In the genomic region with DNA sequence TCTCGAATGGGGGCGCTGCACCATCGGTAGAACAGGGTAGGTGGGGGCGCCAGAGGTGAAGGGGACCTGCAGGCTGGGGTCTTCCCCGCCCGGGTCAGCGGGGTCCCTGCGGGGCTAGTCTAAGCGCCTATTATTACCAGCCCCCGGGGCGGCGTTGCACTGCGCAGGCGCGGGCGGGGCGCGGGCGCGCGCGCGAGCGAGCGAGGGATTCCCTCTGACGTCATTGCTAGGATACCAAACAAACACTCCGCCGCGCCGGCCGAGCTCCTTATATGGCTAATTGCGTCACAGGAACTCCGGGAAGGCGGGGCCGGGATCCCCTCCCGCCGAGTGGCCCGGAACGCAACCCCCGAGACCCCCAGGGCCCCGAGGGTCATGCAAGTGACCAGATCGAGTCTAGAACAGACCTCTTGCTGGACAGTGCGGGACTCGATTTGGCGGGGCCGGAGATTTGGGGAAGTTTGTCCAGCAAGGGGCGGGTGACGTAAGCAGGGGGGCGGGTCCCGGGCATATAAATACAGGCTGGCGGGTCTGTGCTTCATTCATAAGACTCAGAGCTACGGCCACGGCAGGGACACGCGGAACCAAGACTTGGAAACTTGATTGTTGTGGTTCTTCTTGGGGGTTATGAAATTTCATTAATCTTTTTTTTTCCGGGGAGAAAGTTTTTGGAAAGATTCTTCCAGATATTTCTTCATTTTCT, we compare ENCODE assay signal across 8 cellular contexts. TPM values are rescaled to one million over a fixed set of nuclear protein-coding genes. Genes with fewer than 3 reads are reported as not detected.
DNase-seq lines count a peak whose midpoint lies in the region; ATAC-seq and TF ChIP-seq lines count a peak whose summit lies in the region.

A gene (plus strand): TSS at position 541 of the 703 bp plus-strand sequence. CDS start 591 bp downstream, outside the sequence.

- BruUV-seq in mammary epithelial cell (replicated peaks; lab: Mats Ljungman, UMichigan), result no TSS peak

- H2AFZ ChIP-seq in mammary epithelial cell (ENCODE audit: low read depth, low read length), result peak within 1 kb of the TSS; percentile 90

- DNase-seq in NCI-H524 (lab: John Stamatoyannopoulos, UW) (peak; percentile 73 to 87), NCI-H524 treated with DMSO at 0.1 percent for 48 hours (lab: John Stamatoyannopoulos, UW) (no peak), NCI-H2171 (lab: John Stamatoyannopoulos, UW) (peak; percentile 98), WTC11 (ENCODE audit: low spot score) (peak; percentile 93), mammary epithelial cell (peak; percentile 88), immature natural killer cell (peak; percentile 98), smooth muscle cell of the brain vasculature (ENCODE audit: low read depth, low spot score) (peak; percentile 81)

- POLR2A ChIA-PET in WTC11 (lab: Charles Lee), result interaction anchor here (0.7 to 2.6 kb wide), 7 partner anchors 11 to 225 kb away, joined by 3 to 12 read pairs (median 4); a partner anchor contains a TSS

- H3K4me1 Mint-ChIP-seq in WTC11, result peaks cover 19% of the 10 kb centered on the region
- peaks cover 34 to 36% of the 10 kb centered on the region in 2 donors for H3K4me1 Mint-ChIP-seq in immature natural killer cell

- H3K79me2 ChIP-seq in mammary epithelial cell (ENCODE audit: insufficient read depth, low read length), result no peaks in the 10 kb centered on the region

- H3K36me3 ChIP-seq in mammary epithelial cell (ENCODE audit: insufficient read depth, low read length), result no peaks in the 10 kb centered on the region

- CTCF ChIA-PET in WTC11 (lab: Charles Lee), result interaction anchor here (0.9 to 5.0 kb wide), 20 partner anchors 8 to 303 kb away, joined by 3 to 105 read pairs (median 4); a partner anchor contains a TSS
- CTCF ChIA-PET in mammary epithelial cell (lab: Charles Lee; ENCODE audit: low non-redundant PET), result interaction anchor here (0.5 to 1.1 kb wide), 4 partner anchors 18 to 44 kb away, joined by 3 to 14 read pairs (median 4); no protein-coding TSS in a partner anchor

- H3K9ac ChIP-seq in mammary epithelial cell (ENCODE audit: insufficient read depth, low read length), result peak within 1 kb of the TSS; percentile 93

- peak within 1 kb of the TSS; percentile 89 for H3K4me2 ChIP-seq in mammary epithelial cell (ENCODE audit: insufficient read depth, low read depth, low read length)

- no peaks in the 10 kb centered on the region for H3K36me3 Mint-ChIP-seq in WTC11
- peaks cover 0 to 6% (median 0%) of the 10 kb centered on the region in 3 donors for H3K36me3 Mint-ChIP-seq in immature natural killer cell

- H3K4me3 ChIP-seq in mammary epithelial cell (replicated peaks in 1 of 3; ENCODE audit: insufficient read depth in 1 of 3, low read depth in 2 of 3, low read length in 3 of 3), result peak within 1 kb of the TSS; percentile 61 to 96 (median 62)

- H3K4me3 Mint-ChIP-seq in WTC11, result peak within 1 kb of the TSS; percentile 87
- H3K4me3 Mint-ChIP-seq in immature natural killer cell, result peak within 1 kb of the TSS; percentile 92 to 93 (median 93)

- H3K27me3 ChIP-seq in mammary epithelial cell (ENCODE audit: insufficient read depth, low read length), result no peaks in the 10 kb centered on the region

- ATAC-seq in HG03060 (IDR thresholded peaks at IDR 0.05; ENCODE audit: low read depth, unreplicated experiment) (peak; percentile 42), WTC11 (peak; percentile 1; the same call in 1 of the 2 replicates)

- H3K9me3 Mint-ChIP-seq in WTC11 (no peaks in the 10 kb centered on the region), immature natural killer cell (no peaks in the 10 kb centered on the region)

- in situ Hi-C loops in mammary epithelial cell (cut with MboI; ENCODE audit: low sequenced_read_pairs in 2 of 2), result no loop called here

- 3% methylated on average over 20 of the region's 56 CpGs for WGBS in mammary epithelial cell (ENCODE audit: low coverage, missing lambda C conversion rate)

- intact Hi-C loops in mammary epithelial cell (cut with micrococcal nuclease), result loop anchor here (1.0 to 2.0 kb wide), 5 partner anchors 12 to 39 kb away; a partner anchor contains a TSS

- peaks cover 16% of the 10 kb centered on the region for H3K4me1 ChIP-seq in mammary epithelial cell (ENCODE audit: insufficient read depth, low read length)

- dilution Hi-C loops in mammary epithelial cell (cut with HindIII; ENCODE audit: low sequenced_read_pairs), result no loop called here

- TF ChIP-seq CTCF in WTC11 (IDR thresholded peaks at IDR 0.05) (no peak), mammary epithelial cell (conservative IDR thresholded peaks at IDR 0.05 in 1 of 2, IDR thresholded peaks at IDR 0.05 in 1 of 2; ENCODE audit: extremely low read depth in 1 of 2, insufficient read depth in 1 of 2, low read depth in 1 of 2, low read length in 2 of 2) (peak in 1 of 2 donors; percentile 2)

- no peaks in the 10 kb centered on the region for H4K20me1 ChIP-seq in mammary epithelial cell (ENCODE audit: insufficient read depth, low read length)

- H3K27me3 Mint-ChIP-seq in WTC11 (ENCODE audit: low read depth) (peaks cover 74% of the 10 kb centered on the region), immature natural killer cell (ENCODE audit: low read depth in 3 of 3) (peaks cover 50 to 55% (median 52%) of the 10 kb centered on the region in 3 donors)

- H3K27ac Mint-ChIP-seq in WTC11 (peak within 1 kb of the TSS; percentile 84), immature natural killer cell (peak within 1 kb of the TSS; percentile 97 to 99 (median 98))

- peak within 1 kb of the TSS; percentile 94 for H3K27ac ChIP-seq in mammary epithelial cell (ENCODE audit: insufficient read depth, low read depth, low read length)

- no peaks in the 10 kb centered on the region for H3K9me3 ChIP-seq in mammary epithelial cell (replicated peaks; ENCODE audit: insufficient read depth, low read length)

TF ChIP-seq in WTC11, 78 proteins besides CTCF, POLR2A, EP300 and RAD21:
- TF ChIP-seq NFE2L1 (CRISPR knock-in tag; IDR thresholded peaks at IDR 0.05) (no peak), FOXK1 (CRISPR knock-in tag; IDR thresholded peaks at IDR 0.05) (peak; percentile 67; the same call in 1 of the 2 replicates), NFYB (CRISPR knock-in tag; conservative IDR thresholded peaks at IDR 0.05; ENCODE audit: low read depth) (no peak), SP1 (CRISPR knock-in tag; conservative IDR thresholded peaks at IDR 0.05) (peak; percentile 82), CREM (CRISPR knock-in tag; IDR thresholded peaks at IDR 0.05) (peak; percentile 91)

RNA-seq across cellular contexts. Expression of the gene that starts here (rescaled TPM):
- total RNA-seq in WTC11 (2021), result 2.3 to 7.2 TPM (median 5.4 TPM) in 3 replicates
- total RNA-seq in mammary epithelial cell, result 10 to 100 TPM in 1 of 2 donors, 1 to 10 TPM in 1; 1.8 to 49.1 TPM
- 2.6 TPM for polyA plus RNA-seq in mammary epithelial cell
- polyA minus RNA-seq in mammary epithelial cell, result 27.0 TPM
- polyA plus RNA-seq in immature natural killer cell, result 10 to 100 TPM; 11.6 to 30.1 (median 11.6) TPM
